ENCODE assay signal across 8 cellular contexts in genomic region chr15:49620174-49620573, GRCh38. TPM values are rescaled to one million over a fixed set of nuclear protein-coding genes. Genes with fewer than 3 reads are reported as not detected.
DNase-seq lines count a peak whose midpoint lies in the region; ATAC-seq and TF ChIP-seq lines count a peak whose summit lies in the region.

No MANE protein-coding gene starts in this region.

- peaks cover 3% of the 10 kb centered on the region for H3K79me1 ChIP-seq in trophoblast cell (ENCODE audit: low read length)

- intact Hi-C loops in CD14-positive monocyte (cut with micrococcal nuclease) = loop anchor here (10.0 kb wide), 2 partner anchors 95 to 465 kb away; partner anchors contain the start of gene COPS2 (in 1 of the 2)
- intact Hi-C loops in activated B cell treated with CpG ODN at 0.5 μM for 24 hours (cut with micrococcal nuclease) = loop anchor here (1.0 to 10.0 kb wide), 11 partner anchors 465 to 1445 kb away; partner anchors contain the start of genes AP4E1, CEP152, COPS2 and DUT

- H3K27me3 ChIP-seq in trophoblast cell (ENCODE audit: insufficient read depth, low read length) = no peaks in the 10 kb centered on the region

- no peak overlapping the region for H2AK5ac ChIP-seq in trophoblast cell (ENCODE audit: low read length)

- no peak overlapping the region for H2BK120ac ChIP-seq in trophoblast cell (ENCODE audit: insufficient read depth, low read length, poor library complexity)

- CTCF ChIA-PET in activated B cell treated with CpG ODN at 0.5 μM for 24 hours (lab: Charles Lee) = interaction anchor here (0.9 kb wide), 1 partner anchor 575 kb away, joined by 3 read pairs; no protein-coding TSS in a partner anchor

- no peak overlapping the region for H4K12ac ChIP-seq in trophoblast cell (ENCODE audit: low read depth, low read length)

- H3K27me3 Mint-ChIP-seq in CD14-positive monocyte (ENCODE audit: low read depth in 3 of 3) (no peaks in the 10 kb centered on the region), activated B cell treated with CpG ODN at 0.5 μM for 24 hours (no peaks in the 10 kb centered on the region)

- H3K9me3 ChIP-seq in trophoblast cell (ENCODE audit: insufficient read depth, low read depth, low read length) = no peaks in the 10 kb centered on the region

- no peak overlapping the region for H2BK5ac ChIP-seq in trophoblast cell (ENCODE audit: low read depth, low read length, poor library complexity)

- POLR2A ChIA-PET in activated B cell treated with CpG ODN at 0.5 μM for 24 hours (lab: Charles Lee) = interaction anchor here (1.3 to 1.5 kb wide), 2 partner anchors 450 to 464 kb away, joined by 4 to 16 read pairs; partner anchors contain the start of genes COPS2 and GALK2

- peak overlapping the region; percentile 93 to 99 (median 97) for H3K27ac Mint-ChIP-seq in CD14-positive monocyte
- H3K27ac Mint-ChIP-seq in activated B cell treated with CpG ODN at 0.5 μM for 24 hours = peak overlapping the region; percentile 96

- H4K8ac ChIP-seq in trophoblast cell (ENCODE audit: low read depth, low read length) = no peak overlapping the region

- no peak overlapping the region for H4K91ac ChIP-seq in trophoblast cell (ENCODE audit: low read depth, low read length)

- H2AFZ ChIP-seq in trophoblast cell (ENCODE audit: insufficient read depth, low read length, poor library complexity) = no peak overlapping the region

- peaks cover 0 to 3% of the 10 kb centered on the region in 2 experiments for H3K4me1 ChIP-seq in trophoblast cell (ENCODE audit: control insufficient read depth in 1 of 2, insufficient read depth in 2 of 2, low read length in 2 of 2)

- H3K9ac ChIP-seq in trophoblast cell (ENCODE audit: low read length) = no peak overlapping the region

- H3K23ac ChIP-seq in trophoblast cell (ENCODE audit: low read length) = no peak overlapping the region

- TF ChIP-seq CTCF in CD14-positive monocyte (IDR thresholded peaks at IDR 0.05) (peak; percentile 29), activated B cell treated with CpG ODN at 0.5 μM for 24 hours (IDR thresholded peaks at IDR 0.05) (no peak), foreskin fibroblast (IDR thresholded peaks at IDR 0.05; ENCODE audit: low read depth, low read length) (no peak)

- DNase-seq in CD14-positive monocyte (ENCODE audit: low spot score) (no peak), activated B cell treated with CpG ODN at 0.5 μM for 24 hours (no peak), foreskin fibroblast (peak in 1 of 2 donors; percentile 42), trophoblast cell (peak in 1 of 2 donors; percentile 38), D341Med (ENCODE audit: low spot score) (no peak), NCI-H1092 (lab: John Stamatoyannopoulos, UW) (no peak)

- H3K27ac ChIP-seq in trophoblast cell (ENCODE audit: low read depth, low read length) = no peak overlapping the region

- no peak overlapping the region for H3K14ac ChIP-seq in trophoblast cell (ENCODE audit: low read length)

- H3K4ac ChIP-seq in trophoblast cell (ENCODE audit: low read depth, low read length) = no peak overlapping the region

- H3K4me3 ChIP-seq in foreskin fibroblast (ENCODE audit: low read depth in 1 of 2, low read length in 2 of 2) (peak overlapping the region; percentile 63 to 64), trophoblast cell (ENCODE audit: low read depth, low read length) (no peak overlapping the region)

- H3K4me3 Mint-ChIP-seq in CD14-positive monocyte (peak overlapping the region; percentile 92 to 95), activated B cell treated with CpG ODN at 0.5 μM for 24 hours (peak overlapping the region; percentile 96)

- H3K4me2 ChIP-seq in trophoblast cell (ENCODE audit: low read length) = peak overlapping the region; percentile 51

- H3K36me3 ChIP-seq in trophoblast cell (ENCODE audit: control insufficient read depth in 1 of 2, insufficient read depth in 2 of 2, low read length in 2 of 2) = no peaks in the 10 kb centered on the region

- ATAC-seq in HG02884 (IDR thresholded peaks at IDR 0.05; ENCODE audit: unreplicated experiment) (peak; percentile 2), activated B cell treated with CpG ODN at 0.5 μM for 24 hours (ENCODE audit: low read depth) (no peak), GM18868 (IDR thresholded peaks at IDR 0.05; ENCODE audit: unreplicated experiment) (no peak)

- H3K79me2 ChIP-seq in trophoblast cell (ENCODE audit: control insufficient read depth, insufficient read depth, low read length, poor library complexity) = peaks cover 2% of the 10 kb centered on the region

- peaks cover 31% of the 10 kb centered on the region for H3K4me1 Mint-ChIP-seq in CD14-positive monocyte
- H3K4me1 Mint-ChIP-seq in activated B cell treated with CpG ODN at 0.5 μM for 24 hours = peaks cover 31% of the 10 kb centered on the region

- H3K36me3 Mint-ChIP-seq in CD14-positive monocyte (peaks cover 11 to 14% of the 10 kb centered on the region in 2 donors), activated B cell treated with CpG ODN at 0.5 μM for 24 hours (ENCODE audit: low read depth) (peaks cover 21% of the 10 kb centered on the region)

- no CpG with 5 or more reads among the region's 5 CpGs for WGBS in trophoblast cell (ENCODE audit: extremely low coverage, insufficient coverage, insufficient read length)

- peaks cover 10 to 25% (median 14%) of the 10 kb centered on the region in 7 donors for H3K9me3 Mint-ChIP-seq in CD14-positive monocyte
- H3K9me3 Mint-ChIP-seq in activated B cell treated with CpG ODN at 0.5 μM for 24 hours = peaks cover 10% of the 10 kb centered on the region

- no peak overlapping the region for H3K18ac ChIP-seq in trophoblast cell (ENCODE audit: low read length)

- H2BK12ac ChIP-seq in trophoblast cell (ENCODE audit: low read length) = no peak overlapping the region

RNA-seq across cellular contexts. Expression of gene FAM227B, which starts 0.4 kb away (rescaled TPM):
- polyA plus RNA-seq in CD14-positive monocyte = under 1 TPM; 0.49 to 0.72 TPM
- total RNA-seq in activated B cell treated with CpG ODN at 0.5 μM for 24 hours = 4.3 and 4.5 TPM in 2 replicates
- polyA plus RNA-seq in trophoblast cell (2013) = 3.0 and 3.8 TPM in 2 replicates

RNA-seq across cellular contexts. Expression of gene DTWD1, which starts 0.7 kb away (rescaled TPM):
- 10 to 100 TPM; 10.2 to 11.8 TPM for polyA plus RNA-seq in CD14-positive monocyte
- total RNA-seq in activated B cell treated with CpG ODN at 0.5 μM for 24 hours = 20.5 and 21.4 TPM in 2 replicates
- 10.1 and 11.2 TPM in 2 replicates for polyA plus RNA-seq in trophoblast cell (2013)
